In genomic region chr9:110832916-110833315, GRCh38 we compare ENCODE assay signal across 24 cellular contexts.
"Had no signal": no experiment of that assay in that cellular context is flagged by ENCODE, and none has a peak within 500 bp of the region (broad histone marks: within the 10 kb centered on the region; RNA-seq: fewer than 3 reads in every experiment).

No MANE protein-coding gene starts in this region.

- H3K4me2 ChIP-seq: neural progenitor cell had no signal

- DNase-seq: activated B cell treated with CpG ODN at 0.5 μM for 24 hours; activated CD4-positive, alpha-beta T cell treated with anti-CD3 and anti-CD28 coated beads for 36 hours; activated CD4-positive, alpha-beta T cell treated with anti-CD3 and anti-CD28 coated beads, Interleukin-2, amount 50 U/mL, for 4 hours; activated naive CD4-positive, alpha-beta T cell treated with Interleukin-2 at 50 U/mL for 16 hours; activated naive CD8-positive, alpha-beta T cell treated with anti-CD3 and anti-CD28 coated beads, Interleukin-2, amount 10 ng/mL, durations not matched to agents 7 days and 5 days; activated T-cell treated with anti-CD3 and anti-CD28 coated beads, Interleukin-2, amount 50 U/mL, for 48 hours; body of pancreas; cortex of kidney; foreskin keratinocyte; immature natural killer cell; left ventricle myocardium inferior; naive thymus-derived CD8-positive, alpha-beta T cell; retina; stimulated activated CD4-positive, alpha-beta T cell treated with anti-CD3 and anti-CD28 coated beads, Interleukin-2, amount 100 ng/mL, for 48 hours; stimulated activated CD8-positive, alpha-beta memory T cell treated with anti-CD3 and anti-CD28 coated beads, Interleukin-4, amount 100 ng/mL, for 48 hours; stimulated activated naive B cell treated with anti-CD40 and anti-IgM and Interleukin-4, amounts not matched to agents 10 μg/mL and 1 μg/mL and 100 μg/mL, for 72 hours; T1000; trophoblast cell had no signal

- H3K4me1 Mint-ChIP-seq: activated B cell treated with CpG ODN at 0.5 μM for 24 hours; activated CD4-positive, alpha-beta T cell treated with anti-CD3 and anti-CD28 coated beads for 36 hours; activated naive CD8-positive, alpha-beta T cell treated with anti-CD3 and anti-CD28 coated beads, Interleukin-2, amount 10 ng/mL, durations not matched to agents 7 days and 5 days; immature natural killer cell; naive thymus-derived CD8-positive, alpha-beta T cell had no signal

- H3K27ac ChIP-seq: body of pancreas, cardiac muscle cell, epithelial cell of prostate, foreskin keratinocyte, left ventricle myocardium inferior, neural progenitor cell, vagina had no signal

- H2AFZ ChIP-seq: neural progenitor cell had no signal

- H3K9me3 Mint-ChIP-seq: activated B cell treated with CpG ODN at 0.5 μM for 24 hours; activated naive CD8-positive, alpha-beta T cell treated with anti-CD3 and anti-CD28 coated beads, Interleukin-2, amount 10 ng/mL, durations not matched to agents 7 days and 5 days had no signal

- H3K36me3 ChIP-seq: cardiac muscle cell, left ventricle myocardium inferior, neural progenitor cell, vagina had no signal

- H3K27ac Mint-ChIP-seq: activated B cell treated with CpG ODN at 0.5 μM for 24 hours; activated CD4-positive, alpha-beta T cell treated with anti-CD3 and anti-CD28 coated beads for 36 hours; activated naive CD8-positive, alpha-beta T cell treated with anti-CD3 and anti-CD28 coated beads, Interleukin-2, amount 10 ng/mL, durations not matched to agents 7 days and 5 days; immature natural killer cell; mesothelial cell of epicardium; naive thymus-derived CD8-positive, alpha-beta T cell; neural progenitor cell; progenitor cell of endocrine pancreas; stimulated activated naive B cell treated with anti-CD40 and anti-IgM and Interleukin-4, amounts not matched to agents 10 μg/mL and 1 μg/mL and 100 μg/mL, for 72 hours had no signal

- H3K36me3 Mint-ChIP-seq: activated naive CD8-positive, alpha-beta T cell treated with anti-CD3 and anti-CD28 coated beads, Interleukin-2, amount 10 ng/mL, durations not matched to agents 7 days and 5 days; immature natural killer cell; mesothelial cell of epicardium; naive thymus-derived CD8-positive, alpha-beta T cell; neural progenitor cell; stimulated activated naive B cell treated with anti-CD40 and anti-IgM and Interleukin-4, amounts not matched to agents 10 μg/mL and 1 μg/mL and 100 μg/mL, for 72 hours had no signal

- H3K9me3 ChIP-seq: body of pancreas, left ventricle myocardium inferior, vagina had no signal

- H3K4me3 ChIP-seq: body of pancreas, cardiac muscle cell, left ventricle myocardium inferior, neural progenitor cell, vagina had no signal

- H3K27me3 Mint-ChIP-seq: activated B cell treated with CpG ODN at 0.5 μM for 24 hours; activated naive CD8-positive, alpha-beta T cell treated with anti-CD3 and anti-CD28 coated beads, Interleukin-2, amount 10 ng/mL, durations not matched to agents 7 days and 5 days; progenitor cell of endocrine pancreas; stimulated activated naive B cell treated with anti-CD40 and anti-IgM and Interleukin-4, amounts not matched to agents 10 μg/mL and 1 μg/mL and 100 μg/mL, for 72 hours had no signal

- H3K4me3 Mint-ChIP-seq: activated B cell treated with CpG ODN at 0.5 μM for 24 hours; activated CD4-positive, alpha-beta T cell treated with anti-CD3 and anti-CD28 coated beads for 36 hours; activated naive CD8-positive, alpha-beta T cell treated with anti-CD3 and anti-CD28 coated beads, Interleukin-2, amount 10 ng/mL, durations not matched to agents 7 days and 5 days; immature natural killer cell; mesothelial cell of epicardium; naive thymus-derived CD8-positive, alpha-beta T cell; neural progenitor cell; stimulated activated naive B cell treated with anti-CD40 and anti-IgM and Interleukin-4, amounts not matched to agents 10 μg/mL and 1 μg/mL and 100 μg/mL, for 72 hours had no signal

- H3K27me3 ChIP-seq: body of pancreas, cardiac muscle cell, foreskin keratinocyte, neural progenitor cell, vagina had no signal

- H3K9ac ChIP-seq: neural progenitor cell had no signal

- ATAC-seq: activated CD4-positive, alpha-beta T cell treated with anti-CD3 and anti-CD28 coated beads for 36 hours; body of pancreas; foreskin keratinocyte; naive thymus-derived CD8-positive, alpha-beta T cell; stimulated activated naive B cell treated with anti-CD40 and anti-IgM and Interleukin-4, amounts not matched to agents 10 μg/mL and 1 μg/mL and 100 μg/mL, for 72 hours had no signal

- H3K4me1 ChIP-seq: body of pancreas, left ventricle myocardium inferior, neural progenitor cell, vagina had no signal
